Comparison of ENCODE assay signal across 1 cellular context in the genomic region with DNA sequence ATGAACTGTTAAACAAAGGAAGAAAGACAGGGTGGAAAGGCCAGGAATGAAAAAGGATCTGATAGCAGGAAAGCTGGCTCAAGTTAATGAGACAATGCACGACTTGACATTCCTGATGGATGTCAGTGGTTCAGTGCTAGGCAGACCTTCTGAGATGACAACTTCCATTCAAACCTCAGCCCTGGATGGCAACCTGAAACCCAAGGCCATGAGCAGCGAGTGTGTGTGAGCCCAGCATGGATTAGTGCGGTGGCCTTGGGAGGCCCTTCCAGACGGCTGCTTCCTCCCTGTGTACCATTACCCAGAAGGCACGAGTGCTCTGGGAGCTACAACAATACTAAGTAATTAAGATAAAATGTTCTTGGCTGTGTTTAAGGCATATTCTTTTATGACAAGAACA.
A peak's percentile ranks its signal among the peaks of the same experiment; 100 is the strongest.
TF ChIP-seq lines count a peak whose summit lies in the region.

No MANE protein-coding gene starts in this region.

TF ChIP-seq in HepG2, 621 proteins besides CTCF, POLR2A, EP300 and RAD21 (continued from another document):
- TF ChIP-seq, protein P1, sequence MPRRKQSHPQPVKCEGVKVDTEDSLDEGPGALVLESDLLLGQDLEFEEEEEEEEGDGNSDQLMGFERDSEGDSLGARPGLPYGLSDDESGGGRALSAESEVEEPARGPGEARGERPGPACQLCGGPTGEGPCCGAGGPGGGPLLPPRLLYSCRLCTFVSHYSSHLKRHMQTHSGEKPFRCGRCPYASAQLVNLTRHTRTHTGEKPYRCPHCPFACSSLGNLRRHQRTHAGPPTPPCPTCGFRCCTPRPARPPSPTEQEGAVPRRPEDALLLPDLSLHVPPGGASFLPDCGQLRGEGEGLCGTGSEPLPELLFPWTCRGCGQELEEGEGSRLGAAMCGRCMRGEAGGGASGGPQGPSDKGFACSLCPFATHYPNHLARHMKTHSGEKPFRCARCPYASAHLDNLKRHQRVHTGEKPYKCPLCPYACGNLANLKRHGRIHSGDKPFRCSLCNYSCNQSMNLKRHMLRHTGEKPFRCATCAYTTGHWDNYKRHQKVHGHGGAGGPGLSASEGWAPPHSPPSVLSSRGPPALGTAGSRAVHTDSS (CRISPR knock-in tag; conservative IDR thresholded peaks at IDR 0.05), result no peak
- TF ChIP-seq ZNF235 (CRISPR knock-in tag; IDR thresholded peaks at IDR 0.05; ENCODE audit: borderline replicate concordance), result no peak
- TF ChIP-seq IRF2 (CRISPR knock-in tag; IDR thresholded peaks at IDR 0.05), result 0 out of 2 replicates have a peak, but pooled peaks have one; percentile 25
- TF ChIP-seq ELF3 (CRISPR knock-in tag; IDR thresholded peaks at IDR 0.05), result 0 out of 2 replicates have a peak, but pooled peaks have one; percentile 14
- TF ChIP-seq RARA (CRISPR knock-in tag; IDR thresholded peaks at IDR 0.05), result 0 out of 2 replicates have a peak, but pooled peaks have one; percentile 5
- no peak for TF ChIP-seq NR3C1 (CRISPR knock-in tag; IDR thresholded peaks at IDR 0.05)
- TF ChIP-seq ZNF460 (CRISPR knock-in tag; IDR thresholded peaks at IDR 0.05; ENCODE audit: borderline replicate concordance), result no peak
- no peak for TF ChIP-seq FOXM1 (CRISPR knock-in tag; IDR thresholded peaks at IDR 0.05)
- TF ChIP-seq SAP130 (CRISPR knock-in tag; IDR thresholded peaks at IDR 0.05; ENCODE audit: low read depth), result peak; percentile 19; the same call in 1 of the 2 replicates
- TF ChIP-seq, protein P2, sequence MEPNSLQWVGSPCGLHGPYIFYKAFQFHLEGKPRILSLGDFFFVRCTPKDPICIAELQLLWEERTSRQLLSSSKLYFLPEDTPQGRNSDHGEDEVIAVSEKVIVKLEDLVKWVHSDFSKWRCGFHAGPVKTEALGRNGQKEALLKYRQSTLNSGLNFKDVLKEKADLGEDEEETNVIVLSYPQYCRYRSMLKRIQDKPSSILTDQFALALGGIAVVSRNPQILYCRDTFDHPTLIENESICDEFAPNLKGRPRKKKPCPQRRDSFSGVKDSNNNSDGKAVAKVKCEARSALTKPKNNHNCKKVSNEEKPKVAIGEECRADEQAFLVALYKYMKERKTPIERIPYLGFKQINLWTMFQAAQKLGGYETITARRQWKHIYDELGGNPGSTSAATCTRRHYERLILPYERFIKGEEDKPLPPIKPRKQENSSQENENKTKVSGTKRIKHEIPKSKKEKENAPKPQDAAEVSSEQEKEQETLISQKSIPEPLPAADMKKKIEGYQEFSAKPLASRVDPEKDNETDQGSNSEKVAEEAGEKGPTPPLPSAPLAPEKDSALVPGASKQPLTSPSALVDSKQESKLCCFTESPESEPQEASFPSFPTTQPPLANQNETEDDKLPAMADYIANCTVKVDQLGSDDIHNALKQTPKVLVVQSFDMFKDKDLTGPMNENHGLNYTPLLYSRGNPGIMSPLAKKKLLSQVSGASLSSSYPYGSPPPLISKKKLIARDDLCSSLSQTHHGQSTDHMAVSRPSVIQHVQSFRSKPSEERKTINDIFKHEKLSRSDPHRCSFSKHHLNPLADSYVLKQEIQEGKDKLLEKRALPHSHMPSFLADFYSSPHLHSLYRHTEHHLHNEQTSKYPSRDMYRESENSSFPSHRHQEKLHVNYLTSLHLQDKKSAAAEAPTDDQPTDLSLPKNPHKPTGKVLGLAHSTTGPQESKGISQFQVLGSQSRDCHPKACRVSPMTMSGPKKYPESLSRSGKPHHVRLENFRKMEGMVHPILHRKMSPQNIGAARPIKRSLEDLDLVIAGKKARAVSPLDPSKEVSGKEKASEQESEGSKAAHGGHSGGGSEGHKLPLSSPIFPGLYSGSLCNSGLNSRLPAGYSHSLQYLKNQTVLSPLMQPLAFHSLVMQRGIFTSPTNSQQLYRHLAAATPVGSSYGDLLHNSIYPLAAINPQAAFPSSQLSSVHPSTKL (CRISPR knock-in tag; IDR thresholded peaks at IDR 0.05), result peak; percentile 42; the same call in 1 of the 2 replicates
